37 cellular contexts compared by ENCODE assay signal in genomic region chr6:63049216-63049615, GRCh38.
"Had no signal": no experiment of that assay in that cellular context is flagged by ENCODE, and none has a peak within 500 bp of the region (broad histone marks: within the 10 kb centered on the region; RNA-seq: fewer than 3 reads in every experiment).

No MANE protein-coding gene starts in this region.

- H3K9me3 ChIP-seq: ascending aorta had no signal

- DNase-seq: activated B cell treated with CpG ODN at 0.5 μM for 24 hours; activated CD4-positive, alpha-beta memory T cell treated with anti-CD3 and anti-CD28 coated beads for 36 hours; activated CD4-positive, alpha-beta T cell treated with anti-CD3 and anti-CD28 coated beads for 4 hours; activated CD4-positive, alpha-beta T cell treated with anti-CD3 and anti-CD28 coated beads, Interleukin-2, amount 10 ng/mL, durations not matched to agents 24 days and 14 days; activated CD4-positive, alpha-beta T cell treated with anti-CD3 and anti-CD28 coated beads, Interleukin-2, amount 50 U/mL, for 1 hour; activated CD4-positive, alpha-beta T cell treated with anti-CD3 and anti-CD28 coated beads, Interleukin-2, amount 50 U/mL, for 4 hours; activated CD4-positive, CD25-positive, alpha-beta regulatory T cell treated with anti-CD3 and anti-CD28 coated beads, Interleukin-2, amount 50 U/mL, for 72 hours; activated CD8-positive, alpha-beta memory T cell treated with anti-CD3 and anti-CD28 coated beads, Interleukin-2, amount 50 U/mL, for 4 hours; activated CD8-positive, alpha-beta T cell treated with anti-CD3 and anti-CD28 coated beads for 36 hours; activated effector memory CD4-positive, alpha-beta T cell treated with anti-CD3 and anti-CD28 coated beads, Interleukin-2, amount 50 U/mL, for 16 hours; activated gamma-delta T cell treated with Interleukin-2 at 50 U/mL for 16 hours; activated naive CD4-positive, alpha-beta T cell; activated naive CD4-positive, alpha-beta T cell treated with anti-CD3 and anti-CD28 coated beads for 36 hours; activated naive CD8-positive, alpha-beta T cell treated with anti-CD3 and anti-CD28 coated beads, Interleukin-2, amount 10 ng/mL, durations not matched to agents 7 days and 5 days; activated naive CD8-positive, alpha-beta T cell treated with anti-CD3 and anti-CD28 coated beads, Interleukin-2, amount 50 U/mL, for 24 hours; activated T-cell treated with anti-CD3 and anti-CD28 coated beads for 4 hours; activated T-cell treated with anti-CD3 and anti-CD28 coated beads, Interleukin-2, amount 50 U/mL, for 1 hour; activated T-cell treated with anti-CD3 and anti-CD28 coated beads, Interleukin-2, amount 50 U/mL, for 4 hours; activated T-cell treated with anti-CD3 and anti-CD28 coated beads, Interleukin-2, amount 50 U/mL, for 72 hours; amygdala; anterior cingulate cortex; caudate nucleus; cerebellar nuclear complex; T-helper 1 cell; T-helper 2 cell; T-helper 9 cell had no signal

- H3K4me1 Mint-ChIP-seq: activated B cell treated with CpG ODN at 0.5 μM for 24 hours; activated CD4-positive, alpha-beta T cell treated with anti-CD3 and anti-CD28 coated beads, Interleukin-2, amount 10 ng/mL, durations not matched to agents 24 days and 14 days; activated naive CD4-positive, alpha-beta T cell treated with anti-CD3 and anti-CD28 coated beads, Interleukin-2, amount 50 U/mL, for 24 hours; activated naive CD8-positive, alpha-beta T cell treated with anti-CD3 and anti-CD28 coated beads, Interleukin-2, amount 10 ng/mL, durations not matched to agents 7 days and 5 days; activated naive CD8-positive, alpha-beta T cell treated with anti-CD3 and anti-CD28 coated beads, Interleukin-2, amount 50 U/mL, for 24 hours; activated T-helper 17 cell treated with anti-CD3 and anti-CD28 coated beads, Interleukin-2, amount 50 U/mL, for 72 hours; brain; central memory CD8-positive, alpha-beta T cell had no signal

- H3K36me3 Mint-ChIP-seq: activated CD4-positive, alpha-beta memory T cell treated with anti-CD3 and anti-CD28 coated beads for 36 hours; activated naive CD4-positive, alpha-beta T cell treated with anti-CD3 and anti-CD28 coated beads, Interleukin-2, amount 50 U/mL, for 24 hours; activated naive CD8-positive, alpha-beta T cell; activated naive CD8-positive, alpha-beta T cell treated with anti-CD3 and anti-CD28 coated beads, Interleukin-2, amount 10 ng/mL, durations not matched to agents 7 days and 5 days; brain had no signal

- H3K27ac Mint-ChIP-seq: activated B cell treated with CpG ODN at 0.5 μM for 24 hours; activated CD4-positive, alpha-beta memory T cell treated with anti-CD3 and anti-CD28 coated beads for 36 hours; activated CD4-positive, alpha-beta T cell treated with anti-CD3 and anti-CD28 coated beads, Interleukin-2, amount 10 ng/mL, durations not matched to agents 24 days and 14 days; activated CD8-positive, alpha-beta T cell treated with anti-CD3 and anti-CD28 coated beads for 36 hours; activated naive CD4-positive, alpha-beta T cell treated with anti-CD3 and anti-CD28 coated beads for 36 hours; activated naive CD4-positive, alpha-beta T cell treated with anti-CD3 and anti-CD28 coated beads, Interleukin-2, amount 50 U/mL, for 24 hours; activated naive CD8-positive, alpha-beta T cell; activated naive CD8-positive, alpha-beta T cell treated with anti-CD3 and anti-CD28 coated beads, Interleukin-2, amount 10 ng/mL, durations not matched to agents 7 days and 5 days; activated naive CD8-positive, alpha-beta T cell treated with anti-CD3 and anti-CD28 coated beads, Interleukin-2, amount 50 U/mL, for 24 hours; activated T-cell treated with anti-CD3 and anti-CD28 coated beads, Interleukin-2, amount 50 U/mL, for 72 hours; activated T-helper 1 cell treated with anti-CD3 and anti-CD28 coated beads, Interleukin-12 subunit alpha, Interleukin-12 subunit beta, Interleukin-2, Interleukin-4 antibody, amounts not matched to agents 30 ng/mL and 10 ng/mL and 1 ng/mL, durations not matched to agents 14 hours and 24 hours and 36 hours; activated T-helper 17 cell treated with anti-CD3 and anti-CD28 coated beads, Interleukin-2, amount 50 U/mL, for 72 hours; brain; T-helper 1 cell treated with Interleukin-12 subunit alpha and Interleukin-12 subunit beta and Interleukin-4 antibody, amounts not matched to agents 30 μg/mL and 1 μg/mL, for 36 hours; T-helper 2 cell treated with Interferon-gamma antibody and Interleukin-4, amounts not matched to agents 5 μg/mL and 100 μg/mL, for 36 hours had no signal

- H3K9me3 Mint-ChIP-seq: activated CD4-positive, alpha-beta T cell treated with anti-CD3 and anti-CD28 coated beads, Interleukin-2, amount 10 ng/mL, durations not matched to agents 24 days and 14 days had no signal

- H3K4me3 Mint-ChIP-seq: activated B cell treated with CpG ODN at 0.5 μM for 24 hours; activated CD4-positive, alpha-beta memory T cell treated with anti-CD3 and anti-CD28 coated beads for 36 hours; activated CD4-positive, alpha-beta T cell treated with anti-CD3 and anti-CD28 coated beads, Interleukin-2, amount 10 ng/mL, durations not matched to agents 24 days and 14 days; activated CD8-positive, alpha-beta T cell treated with anti-CD3 and anti-CD28 coated beads for 36 hours; activated naive CD4-positive, alpha-beta T cell treated with anti-CD3 and anti-CD28 coated beads for 36 hours; activated naive CD4-positive, alpha-beta T cell treated with anti-CD3 and anti-CD28 coated beads, Interleukin-2, amount 50 U/mL, for 24 hours; activated naive CD8-positive, alpha-beta T cell; activated naive CD8-positive, alpha-beta T cell treated with anti-CD3 and anti-CD28 coated beads, Interleukin-2, amount 10 ng/mL, durations not matched to agents 7 days and 5 days; activated naive CD8-positive, alpha-beta T cell treated with anti-CD3 and anti-CD28 coated beads, Interleukin-2, amount 50 U/mL, for 24 hours; activated T-cell treated with anti-CD3 and anti-CD28 coated beads, Interleukin-2, amount 50 U/mL, for 4 hours; activated T-cell treated with anti-CD3 and anti-CD28 coated beads, Interleukin-2, amount 50 U/mL, for 72 hours; activated T-helper 1 cell treated with anti-CD3 and anti-CD28 coated beads, Interleukin-12 subunit alpha, Interleukin-12 subunit beta, Interleukin-2, Interleukin-4 antibody, amounts not matched to agents 30 ng/mL and 10 ng/mL and 1 ng/mL, durations not matched to agents 14 hours and 24 hours and 36 hours; activated T-helper 17 cell treated with anti-CD3 and anti-CD28 coated beads, Interleukin-2, amount 50 U/mL, for 72 hours; brain; central memory CD8-positive, alpha-beta T cell; T-helper 1 cell treated with Interleukin-12 subunit alpha and Interleukin-12 subunit beta and Interleukin-4 antibody, amounts not matched to agents 30 μg/mL and 1 μg/mL, for 36 hours; T-helper 2 cell treated with Interferon-gamma antibody and Interleukin-4, amounts not matched to agents 5 μg/mL and 100 μg/mL, for 36 hours had no signal

- H3K27me3 ChIP-seq: ascending aorta, cardiac muscle cell had no signal

- H3K4me1 ChIP-seq: ascending aorta had no signal

- H3K27me3 Mint-ChIP-seq: activated B cell treated with CpG ODN at 0.5 μM for 24 hours; activated CD4-positive, alpha-beta memory T cell treated with anti-CD3 and anti-CD28 coated beads for 36 hours; activated CD4-positive, alpha-beta T cell treated with anti-CD3 and anti-CD28 coated beads, Interleukin-2, amount 10 ng/mL, durations not matched to agents 24 days and 14 days; activated CD8-positive, alpha-beta T cell treated with anti-CD3 and anti-CD28 coated beads for 36 hours; activated naive CD4-positive, alpha-beta T cell treated with anti-CD3 and anti-CD28 coated beads, Interleukin-2, amount 50 U/mL, for 24 hours; activated naive CD8-positive, alpha-beta T cell; activated naive CD8-positive, alpha-beta T cell treated with anti-CD3 and anti-CD28 coated beads, Interleukin-2, amount 10 ng/mL, durations not matched to agents 7 days and 5 days; activated naive CD8-positive, alpha-beta T cell treated with anti-CD3 and anti-CD28 coated beads, Interleukin-2, amount 50 U/mL, for 24 hours; activated T-helper 17 cell treated with anti-CD3 and anti-CD28 coated beads, Interleukin-2, amount 50 U/mL, for 72 hours; brain; central memory CD8-positive, alpha-beta T cell had no signal

- H3K36me3 ChIP-seq: ascending aorta, cardiac muscle cell had no signal

- H3K27ac ChIP-seq: ascending aorta, cardiac muscle cell, VCaP had no signal

- H3K4me3 ChIP-seq: ascending aorta, cardiac muscle cell had no signal

- ATAC-seq: activated CD8-positive, alpha-beta T cell treated with anti-CD3 and anti-CD28 coated beads for 36 hours; activated naive CD8-positive, alpha-beta T cell treated with anti-CD3 and anti-CD28 coated beads, Interleukin-2, amount 50 U/mL, for 24 hours; activated T-cell treated with anti-CD3 and anti-CD28 coated beads, Interleukin-2, amount 50 U/mL, for 4 hours; activated T-cell treated with anti-CD3 and anti-CD28 coated beads, Interleukin-2, amount 50 U/mL, for 72 hours; activated T-helper 17 cell treated with anti-CD3 and anti-CD28 coated beads, Interleukin-2, amount 50 U/mL, for 72 hours had no signal
